ENCODE assay signal across 21 cellular contexts in the genomic region with DNA sequence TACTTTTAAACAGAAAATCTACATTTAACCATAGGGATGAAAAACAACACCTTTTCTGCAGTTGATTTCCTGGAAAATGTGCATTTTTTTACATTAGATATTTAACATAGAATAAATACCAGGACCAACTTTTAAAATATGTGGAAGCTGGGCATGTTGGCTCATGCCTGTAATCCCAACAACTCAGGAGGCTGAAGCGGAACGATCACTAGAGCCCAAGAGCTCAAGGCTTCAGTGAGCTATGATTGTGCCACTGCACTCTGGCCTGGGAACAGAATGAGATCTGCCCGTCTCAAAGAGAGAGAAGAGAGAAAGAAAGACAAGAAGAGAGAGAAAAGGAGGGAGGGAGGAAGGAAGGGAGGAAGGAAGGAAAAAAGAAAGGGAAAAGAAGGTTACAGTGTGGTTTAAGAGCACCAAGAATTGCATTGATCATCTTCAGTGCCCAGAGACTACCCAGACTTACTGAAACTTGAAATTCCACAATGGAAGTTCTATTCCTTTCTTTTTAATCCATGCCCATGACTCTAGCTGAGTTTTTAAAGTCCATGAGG.
"Had no signal": no experiment of that assay in that cellular context is flagged by ENCODE, and none has a peak within 500 bp of the region (broad histone marks: within the 10 kb centered on the region; RNA-seq: fewer than 3 reads in every experiment).

No MANE protein-coding gene starts in this region.

- H3K4me1 Mint-ChIP-seq: activated naive CD8-positive, alpha-beta T cell treated with anti-CD3 and anti-CD28 coated beads for 36 hours; activated T-helper 17 cell treated with anti-CD3 and anti-CD28 coated beads, Interleukin-2, amount 50 U/mL, for 72 hours; T-cell had no signal

- H3K36me3 ChIP-seq: brain microvascular endothelial cell, esophagus squamous epithelium, lower lobe of right lung, tibial nerve had no signal

- H3K9me3 Mint-ChIP-seq: activated CD8-positive, alpha-beta T cell treated with anti-CD3 and anti-CD28 coated beads for 36 hours; activated naive CD8-positive, alpha-beta T cell treated with anti-CD3 and anti-CD28 coated beads for 36 hours; activated T-helper 17 cell treated with anti-CD3 and anti-CD28 coated beads, Interleukin-2, amount 50 U/mL, for 72 hours; T-cell had no signal

- H3K27me3 Mint-ChIP-seq: activated naive CD8-positive, alpha-beta T cell treated with anti-CD3 and anti-CD28 coated beads for 36 hours had no signal

- H3K4me3 Mint-ChIP-seq: activated CD8-positive, alpha-beta T cell treated with anti-CD3 and anti-CD28 coated beads for 36 hours; activated naive CD8-positive, alpha-beta T cell treated with anti-CD3 and anti-CD28 coated beads for 36 hours; activated T-helper 17 cell treated with anti-CD3 and anti-CD28 coated beads, Interleukin-2, amount 50 U/mL, for 72 hours; T-cell had no signal

- H3K9me3 ChIP-seq: esophagus squamous epithelium, lower lobe of right lung, tibial nerve had no signal

- H3K4me1 ChIP-seq: esophagus squamous epithelium, lower lobe of right lung, tibial nerve had no signal

- ATAC-seq: activated CD8-positive, alpha-beta T cell treated with anti-CD3 and anti-CD28 coated beads for 36 hours; activated T-helper 17 cell treated with anti-CD3 and anti-CD28 coated beads, Interleukin-2, amount 50 U/mL, for 72 hours; lower lobe of right lung; T-cell had no signal

- H3K27ac Mint-ChIP-seq: activated CD8-positive, alpha-beta T cell treated with anti-CD3 and anti-CD28 coated beads for 36 hours; activated naive CD8-positive, alpha-beta T cell treated with anti-CD3 and anti-CD28 coated beads for 36 hours; activated T-helper 17 cell treated with anti-CD3 and anti-CD28 coated beads, Interleukin-2, amount 50 U/mL, for 72 hours; T-cell had no signal

- H3K36me3 Mint-ChIP-seq: activated naive CD8-positive, alpha-beta T cell treated with anti-CD3 and anti-CD28 coated beads for 36 hours; T-cell had no signal

- DNase-seq: activated CD4-positive, alpha-beta T cell treated with anti-CD3 and anti-CD28 coated beads for 48 hours; activated CD4-positive, CD25-positive, alpha-beta regulatory T cell; activated CD8-positive, alpha-beta T cell treated with anti-CD3 and anti-CD28 coated beads for 36 hours; activated naive CD4-positive, alpha-beta T cell; activated naive CD8-positive, alpha-beta T cell treated with anti-CD3 and anti-CD28 coated beads for 36 hours; activated T-cell treated with anti-CD3 and anti-CD28 coated beads, Interleukin-2, amount 50 U/mL, for 1 hour; amniotic stem cell; brain microvascular endothelial cell; cortex of kidney; esophagus squamous epithelium; lower lobe of right lung; retina; stimulated activated CD4-positive, alpha-beta T cell treated with anti-CD3 and anti-CD28 coated beads, Interleukin-12 subunit alpha, Interleukin-12 subunit beta, amount 100 ng/mL, for 4 hours; stimulated activated CD4-positive, alpha-beta T cell treated with anti-CD3 and anti-CD28 coated beads, Interleukin-1b, Interleukin-23, amount 100 ng/mL, for 48 hours; stimulated activated CD8-positive, alpha-beta memory T cell treated with anti-CD3 and anti-CD28 coated beads, Interleukin-4, amount 100 ng/mL, for 48 hours; stimulated activated naive CD4-positive, alpha-beta T cell; T-cell; T-helper 9 cell had no signal

- H3K27ac ChIP-seq: brain microvascular endothelial cell, esophagus squamous epithelium, hepatocyte, lower lobe of right lung, tibial nerve had no signal

- H3K4me3 ChIP-seq: esophagus squamous epithelium, hepatocyte, lower lobe of right lung, tibial nerve had no signal
